In genomic region chr7:23658831-23659427, GRCh38 we compare ENCODE assay signal across 15 cellular contexts. TPM values are rescaled to one million over a fixed set of nuclear protein-coding genes. Genes with fewer than 3 reads are reported as not detected.
DNase-seq lines count a peak whose midpoint lies in the region; ATAC-seq, FAIRE-seq and TF ChIP-seq lines count a peak whose summit lies in the region.
"Had no signal": no experiment of that assay in that cellular context is flagged by ENCODE, and none has a peak within 500 bp of the region (broad histone marks: within the 10 kb centered on the region; RNA-seq: fewer than 3 reads in every experiment).

No MANE protein-coding gene starts in this region.

- H4K20me1 ChIP-seq in H1 (replicated peaks in 1 of 2; ENCODE audit: control insufficient read depth in 1 of 2, insufficient read depth in 2 of 2, low read length in 2 of 2) = no peaks in the 10 kb centered on the region
- H4K20me1 ChIP-seq in neural progenitor cell (ENCODE audit: low read depth) = no peaks in the 10 kb centered on the region

- peaks cover 2% of the 10 kb centered on the region; the same call in 1 of the 2 replicates for H3K23me2 ChIP-seq in H1 (ENCODE audit: low read depth, low read length)

- H2BK20ac ChIP-seq in H1 (ENCODE audit: low read length) = no peak overlapping the region

- peaks cover 4 to 6% of the 10 kb centered on the region in 2 experiments; a peak in 2 of 4 replicates for H3K9me3 ChIP-seq in H1 (ENCODE audit: insufficient read depth in 2 of 2, low read depth in 1 of 2, low read length in 1 of 2)
- H3K9me3 ChIP-seq in neural progenitor cell (ENCODE audit: low read depth) = no peaks in the 10 kb centered on the region
- no peaks in the 10 kb centered on the region for H3K9me3 ChIP-seq in suprapubic skin
- peaks cover 10% of the 10 kb centered on the region for H3K9me3 ChIP-seq in CD8-positive, alpha-beta T cell (ENCODE audit: low read length)

- H4K8ac ChIP-seq in H1 (ENCODE audit: extremely low read depth, insufficient read depth, low read length) = no peak overlapping the region

- intact Hi-C loops in CD8-positive, alpha-beta T cell (cut with DNase I, micrococcal nuclease) = no loop called here

- no peak overlapping the region for H3K4me3 Mint-ChIP-seq in activated T-helper 17 cell treated with anti-CD3 and anti-CD28 coated beads, Interleukin-2, amount 50 U/mL, for 72 hours
- no peak overlapping the region for H3K4me3 Mint-ChIP-seq in neural progenitor cell
- H3K4me3 Mint-ChIP-seq in CD8-positive, alpha-beta T cell = no peak overlapping the region
- H3K4me3 Mint-ChIP-seq in naive thymus-derived CD8-positive, alpha-beta T cell = no peak overlapping the region
- H3K4me3 Mint-ChIP-seq: CD4-positive, alpha-beta memory T cell; GM23338 had no signal

- TF ChIP-seq POLR2A in H1 (IDR thresholded peaks at IDR 0.05; ENCODE audit: control extremely low read depth in 1 of 2, low read depth in 2 of 2, low read length in 2 of 2) = no peak
- no peak for TF ChIP-seq POLR2A in suprapubic skin (IDR thresholded peaks at IDR 0.05)

- DNase-seq in H1 (ENCODE audit: low read depth in 1 of 2, low spot score in 2 of 2) (no peak), neural progenitor cell (ENCODE audit: low spot score) (peak; percentile 31), suprapubic skin (ENCODE audit: low spot score in 2 of 2) (no peak)
- DNase-seq in CD8-positive, alpha-beta T cell = no peak
- DNase-seq in naive thymus-derived CD8-positive, alpha-beta T cell = no peak
- DNase-seq: C1 segment of cervical spinal cord; Caco-2; CD4-positive, alpha-beta memory T cell; DMS153; DND-41; HCEC 1CT had no signal

- CTCF ChIA-PET in H1 (lab: Charles Lee; ENCODE audit: partially characterized antibody) = interaction anchor here (0.6 to 1.9 kb wide), 7 partner anchors 12 to 1951 kb away, joined by 3 to 10 read pairs (median 4); no protein-coding TSS in a partner anchor
- CTCF ChIA-PET in CD8-positive, alpha-beta T cell (lab: Charles Lee) = no interaction called here

- H3K9ac ChIP-seq in H1 (replicated peaks in 1 of 4; ENCODE audit: extremely low read depth in 1 of 4, low read depth in 3 of 4, low read length in 3 of 4) (no peak overlapping the region), neural progenitor cell (no peak overlapping the region)

- TF ChIP-seq CTCF in H1 (IDR thresholded peaks at IDR 0.05; ENCODE audit: control extremely low read depth in 1 of 3, insufficient read depth in 1 of 3, low read depth in 1 of 3, low read length in 3 of 3) = no peak
- no peak for TF ChIP-seq CTCF in neural progenitor cell (IDR thresholded peaks at IDR 0.05)
- TF ChIP-seq CTCF in suprapubic skin (IDR thresholded peaks at IDR 0.05) = no peak
- TF ChIP-seq CTCF in CD8-positive, alpha-beta T cell (IDR thresholded peaks at IDR 0.05) = no peak

- 33% methylated on average over 7 of the region's 7 CpGs; no CpG with 5 or more reads in 1 of the 2 experiments for WGBS in H1 (ENCODE audit: extremely low coverage in 1 of 2, insufficient coverage in 1 of 2, insufficient read length in 1 of 2, insufficient replicate concordance in 2 of 2, low coverage in 1 of 2, low lambda C conversion rate in 2 of 2, missing lambda C conversion rate in 1 of 2), 2 experiments
- WGBS in suprapubic skin = 88% methylated on average over 7 of the region's 7 CpGs

- no peak overlapping the region for H3K4ac ChIP-seq in H1 (replicated peaks; ENCODE audit: insufficient read length, low read depth, low read length)

- no peak for TF ChIP-seq RAD21 in H1 (IDR thresholded peaks at IDR 0.05 in 1 of 2, conservative IDR thresholded peaks at IDR 0.05 in 1 of 2; ENCODE audit: low read depth in 2 of 2, low read length in 2 of 2)

- H3K23ac ChIP-seq in H1 (ENCODE audit: insufficient read length) = no peak overlapping the region

- no peak overlapping the region for H3K18ac ChIP-seq in H1 (ENCODE audit: extremely low read depth, low read length)

- 0 out of 2 replicates have a peak overlapping the region, but pooled peaks have one; percentile 3 for H2AFZ ChIP-seq in H1 (ENCODE audit: low read length)
- H2AFZ ChIP-seq in neural progenitor cell (replicated peaks) = peak overlapping the region; percentile 59
- H2AFZ ChIP-seq: GM23338 had no signal

- no peaks in the 10 kb centered on the region for H3K36me3 Mint-ChIP-seq in activated T-helper 17 cell treated with anti-CD3 and anti-CD28 coated beads, Interleukin-2, amount 50 U/mL, for 72 hours (ENCODE audit: low read depth)
- no peaks in the 10 kb centered on the region for H3K36me3 Mint-ChIP-seq in neural progenitor cell
- H3K36me3 Mint-ChIP-seq in CD8-positive, alpha-beta T cell = no peaks in the 10 kb centered on the region
- H3K36me3 Mint-ChIP-seq in naive thymus-derived CD8-positive, alpha-beta T cell = peaks cover 0 to 25% (median 4%) of the 10 kb centered on the region in 3 donors

- peaks cover 12% of the 10 kb centered on the region for H3F3A ChIP-seq in neural progenitor cell (ENCODE audit: low read depth)

- H3K27ac ChIP-seq in H1 (ENCODE audit: low read depth, low read length) = peak overlapping the region; percentile 12; the same call in 1 of the 2 replicates
- H3K27ac ChIP-seq in neural progenitor cell = no peak overlapping the region
- no peak overlapping the region for H3K27ac ChIP-seq in suprapubic skin
- H3K27ac ChIP-seq in CD8-positive, alpha-beta T cell (ENCODE audit: low read depth, low read length) = no peak overlapping the region

- H4K91ac ChIP-seq in H1 (replicated peaks; ENCODE audit: insufficient read length, low read length) = no peak overlapping the region

- no peak overlapping the region for H2BK5ac ChIP-seq in H1 (ENCODE audit: low read depth, low read length)

- H2BK12ac ChIP-seq in H1 (ENCODE audit: low read depth, low read length) = no peak overlapping the region

- no peak overlapping the region for H4K5ac ChIP-seq in H1 (ENCODE audit: insufficient read length, low read depth, low read length)

- H3K4me2 ChIP-seq in H1 (ENCODE audit: insufficient read depth in 1 of 2, low read depth in 2 of 2, low read length in 2 of 2) (peak overlapping the region in 1 of 2 experiments; percentile 34; a peak in 1 of 4 replicates), neural progenitor cell (peak overlapping the region; percentile 54)
- H3K4me2 ChIP-seq: GM23338 had no signal

- H3K27ac Mint-ChIP-seq in activated T-helper 17 cell treated with anti-CD3 and anti-CD28 coated beads, Interleukin-2, amount 50 U/mL, for 72 hours = no peak overlapping the region
- no peak overlapping the region for H3K27ac Mint-ChIP-seq in neural progenitor cell
- H3K27ac Mint-ChIP-seq in CD8-positive, alpha-beta T cell = no peak overlapping the region
- H3K27ac Mint-ChIP-seq in naive thymus-derived CD8-positive, alpha-beta T cell = peak overlapping the region in 1 of 10 donors; percentile 44
- H3K27ac Mint-ChIP-seq: GM23338 had no signal

- no peak overlapping the region for H3K56ac ChIP-seq in H1 (replicated peaks; ENCODE audit: insufficient read length, low read depth, low read length)

- H3K79me1 ChIP-seq in H1 (ENCODE audit: low read depth, low read length) = no peaks in the 10 kb centered on the region

- no peaks in the 10 kb centered on the region for H3K27me3 Mint-ChIP-seq in activated T-helper 17 cell treated with anti-CD3 and anti-CD28 coated beads, Interleukin-2, amount 50 U/mL, for 72 hours
- peaks cover 2% of the 10 kb centered on the region for H3K27me3 Mint-ChIP-seq in neural progenitor cell (ENCODE audit: insufficient read depth, low read depth)
- no peaks in the 10 kb centered on the region for H3K27me3 Mint-ChIP-seq in CD8-positive, alpha-beta T cell (ENCODE audit: low read depth)
- H3K27me3 Mint-ChIP-seq in naive thymus-derived CD8-positive, alpha-beta T cell = peaks cover 0 to 4% (median 0%) of the 10 kb centered on the region in 5 donors
- H3K27me3 Mint-ChIP-seq: CD4-positive, alpha-beta memory T cell had no signal

- H3K79me2 ChIP-seq in H1 (ENCODE audit: control insufficient read depth in 1 of 2, insufficient read depth in 2 of 2, low read length in 2 of 2) (no peaks in the 10 kb centered on the region), neural progenitor cell (ENCODE audit: low read depth) (no peaks in the 10 kb centered on the region)

- H2AK5ac ChIP-seq in H1 (ENCODE audit: low read depth, low read length) = no peak overlapping the region

- H3K4me1 ChIP-seq in H1 (replicated peaks in 1 of 4; ENCODE audit: control insufficient read depth in 3 of 4, insufficient read depth in 4 of 4, low read length in 3 of 4) = peaks cover 6 to 16% (median 12%) of the 10 kb centered on the region in 4 experiments
- H3K4me1 ChIP-seq in neural progenitor cell = peaks cover 32% of the 10 kb centered on the region
- H3K4me1 ChIP-seq in suprapubic skin = no peaks in the 10 kb centered on the region
- no peaks in the 10 kb centered on the region for H3K4me1 ChIP-seq in CD8-positive, alpha-beta T cell (ENCODE audit: insufficient read depth, low read length)
- H3K4me1 ChIP-seq: Caco-2 had no signal

- TF ChIP-seq EP300 in H1 (IDR thresholded peaks at IDR 0.05; ENCODE audit: borderline replicate concordance in 1 of 2, low read depth in 2 of 2, low read length in 2 of 2) = 0 out of 3 replicates have a peak, but pooled peaks of 1 of the 2 experiments have one; percentile 22
- no peak for TF ChIP-seq EP300 in suprapubic skin (IDR thresholded peaks at IDR 0.05)

- H3K27me3 ChIP-seq in H1 (replicated peaks in 1 of 4; ENCODE audit: control insufficient read depth in 3 of 4, extremely low read depth in 1 of 4, insufficient read depth in 3 of 4, low read length in 3 of 4) = no peaks in the 10 kb centered on the region
- H3K27me3 ChIP-seq in neural progenitor cell = no peaks in the 10 kb centered on the region
- no peaks in the 10 kb centered on the region for H3K27me3 ChIP-seq in suprapubic skin
- no peaks in the 10 kb centered on the region for H3K27me3 ChIP-seq in CD8-positive, alpha-beta T cell (ENCODE audit: insufficient read depth, low read length)

- no peaks in the 10 kb centered on the region for H3K4me1 Mint-ChIP-seq in activated T-helper 17 cell treated with anti-CD3 and anti-CD28 coated beads, Interleukin-2, amount 50 U/mL, for 72 hours
- peaks cover 12% of the 10 kb centered on the region for H3K4me1 Mint-ChIP-seq in neural progenitor cell
- no peaks in the 10 kb centered on the region for H3K4me1 Mint-ChIP-seq in CD8-positive, alpha-beta T cell (ENCODE audit: low read depth)
- H3K4me1 Mint-ChIP-seq in naive thymus-derived CD8-positive, alpha-beta T cell = no peaks in the 10 kb centered on the region
- H3K4me1 Mint-ChIP-seq: CD4-positive, alpha-beta memory T cell had no signal

- FAIRE-seq in H1 (lab: Jason Lieb, UNC) = peak; percentile 36
- FAIRE-seq: H54 had no signal

- no peak overlapping the region for H3K14ac ChIP-seq in H1 (ENCODE audit: insufficient read length)

- peak; percentile 37 for ATAC-seq in activated T-helper 17 cell treated with anti-CD3 and anti-CD28 coated beads, Interleukin-2, amount 50 U/mL, for 72 hours (replicated peaks)
- ATAC-seq in CD8-positive, alpha-beta T cell = no peak
- ATAC-seq in naive thymus-derived CD8-positive, alpha-beta T cell = no peak
- ATAC-seq: GM23338 had no signal

- peaks cover 15% of the 10 kb centered on the region for H3K9me3 Mint-ChIP-seq in activated T-helper 17 cell treated with anti-CD3 and anti-CD28 coated beads, Interleukin-2, amount 50 U/mL, for 72 hours
- H3K9me3 Mint-ChIP-seq in neural progenitor cell = peaks cover 32% of the 10 kb centered on the region
- H3K9me3 Mint-ChIP-seq in CD8-positive, alpha-beta T cell = peaks cover 29% of the 10 kb centered on the region
- peaks cover 7 to 59% (median 32%) of the 10 kb centered on the region in 9 donors for H3K9me3 Mint-ChIP-seq in naive thymus-derived CD8-positive, alpha-beta T cell

- H3K4me3 ChIP-seq in H1 (ENCODE audit: extremely low read depth in 1 of 4, insufficient read depth in 2 of 4, low read depth in 3 of 4, low read length in 4 of 4) (no peak overlapping the region), neural progenitor cell (no peak overlapping the region), suprapubic skin (no peak overlapping the region)
- H3K4me3 ChIP-seq in CD8-positive, alpha-beta T cell (ENCODE audit: low read depth, low read length) = no peak overlapping the region
- H3K4me3 ChIP-seq: GM23338 had no signal

- no peak overlapping the region for H2BK15ac ChIP-seq in H1 (ENCODE audit: low read length)

- H2BK120ac ChIP-seq in H1 (replicated peaks; ENCODE audit: low read depth, low read length) = no peak overlapping the region

- POLR2A ChIA-PET in H1 (lab: Charles Lee; ENCODE audit: partially characterized antibody) = interaction anchor here (0.9 to 1.8 kb wide), 4 partner anchors 9 to 128 kb away, joined by 3 to 4 read pairs (median 3); partner anchors contain the start of gene FAM221A
- POLR2A ChIA-PET in CD8-positive, alpha-beta T cell (lab: Charles Lee) = no interaction called here
- POLR2A ChIA-PET in naive thymus-derived CD8-positive, alpha-beta T cell (lab: Charles Lee) = no interaction called here

- no peaks in the 10 kb centered on the region for H3K36me3 ChIP-seq in H1 (ENCODE audit: control insufficient read depth in 2 of 4, insufficient read depth in 4 of 4, low read length in 3 of 4)
- H3K36me3 ChIP-seq in neural progenitor cell = no peaks in the 10 kb centered on the region
- no peaks in the 10 kb centered on the region for H3K36me3 ChIP-seq in suprapubic skin
- no peaks in the 10 kb centered on the region for H3K36me3 ChIP-seq in CD8-positive, alpha-beta T cell (ENCODE audit: insufficient read depth, low read length)

RNA-seq across cellular contexts. Expression of gene FAM221A, which starts 21.1 kb away (rescaled TPM):
- 1 to 10 TPM; 5.9 to 8.3 TPM for total RNA-seq in activated T-helper 17 cell treated with anti-CD3 and anti-CD28 coated beads, Interleukin-2, amount 50 U/mL, for 72 hours
- total RNA-seq in H1 (2021; fragmentation: NEBNext Ultra II Directional; extraction: Animal tissue kit (Norgen Biotek cat#: 25700)) = 20.3 and 21.5 TPM in 2 replicates
- polyA plus RNA-seq in H1 (2011; rRNA removed) = 22.0 and 39.0 TPM in 2 replicates
- 36.0 TPM for polyA plus RNA-seq in H1 (2011; cell fraction: cytosol; rRNA removed)
- polyA plus RNA-seq in H1 (2011; cell fraction: nucleus; rRNA removed) = 26.5 TPM
- polyA plus RNA-seq in H1 (2012, experiment 1 of 2) = 27.0 to 32.2 TPM (median 29.5 TPM) in 4 replicates
- 9.9 TPM for polyA plus RNA-seq in H1 (2012, experiment 2 of 2)
- polyA plus RNA-seq in H1 (2013, experiment 1 of 2) = 10.4 TPM
- 9.0 TPM for polyA plus RNA-seq in H1 (2013, experiment 2 of 2)
- polyA minus RNA-seq in H1 (2011; rRNA and poly(A)+ RNA removed) = 67.4 and 71.1 TPM in 2 replicates
- polyA minus RNA-seq in H1 (2011; cell fraction: cytosol; rRNA and poly(A)+ RNA removed) = 18.8 TPM
- 30.4 TPM for polyA minus RNA-seq in H1 (2011; cell fraction: nucleus; rRNA and poly(A)+ RNA removed)
- total RNA-seq in neural progenitor cell (ENCODE audit: low replicate concordance) (26.2 and 27.2 TPM in 2 replicates), suprapubic skin (10 to 100 TPM in 2 of 4 donors, 1 to 10 TPM in 2; 4.8 to 14.6 (median 12.0) TPM)
- total RNA-seq in CD8-positive, alpha-beta T cell = 1 to 10 TPM; 2.4 to 3.0 TPM
- total RNA-seq in naive thymus-derived CD8-positive, alpha-beta T cell = 1 to 10 TPM; 7.6 to 8.0 TPM
- 1 to 10 TPM; 1.8 to 6.1 (median 5.0) TPM for polyA plus RNA-seq in naive thymus-derived CD8-positive, alpha-beta T cell

RNA-seq across cellular contexts. Expression of gene STK31, which starts 51.1 kb away (rescaled TPM):
- under 1 TPM; 0.19 to 0.52 TPM for total RNA-seq in activated T-helper 17 cell treated with anti-CD3 and anti-CD28 coated beads, Interleukin-2, amount 50 U/mL, for 72 hours
- 0.10 and 0.32 TPM in 2 replicates for total RNA-seq in H1 (2021; fragmentation: NEBNext Ultra II Directional; extraction: Animal tissue kit (Norgen Biotek cat#: 25700))
- 0.13 and 0.15 TPM in 2 replicates for polyA plus RNA-seq in H1 (2011; rRNA removed)
- 0.18 TPM for polyA plus RNA-seq in H1 (2011; cell fraction: cytosol; rRNA removed)
- 0.07 TPM for polyA plus RNA-seq in H1 (2011; cell fraction: nucleus; rRNA removed)
- 0.15 to 0.53 TPM (median 0.32 TPM) in 4 replicates for polyA plus RNA-seq in H1 (2012, experiment 1 of 2)
- polyA plus RNA-seq in H1 (2012, experiment 2 of 2) = not detected
- 0.22 TPM for polyA plus RNA-seq in H1 (2013, experiment 1 of 2)
- polyA plus RNA-seq in H1 (2013, experiment 2 of 2) = 0.13 TPM
- 0.46 and 0.57 TPM in 2 replicates for polyA minus RNA-seq in H1 (2011; rRNA and poly(A)+ RNA removed)
- not detected for polyA minus RNA-seq in H1 (2011; cell fraction: cytosol; rRNA and poly(A)+ RNA removed)
- polyA minus RNA-seq in H1 (2011; cell fraction: nucleus; rRNA and poly(A)+ RNA removed) = 1.8 TPM
- total RNA-seq in neural progenitor cell (ENCODE audit: low replicate concordance) (0.93 and 2.8 TPM in 2 replicates), suprapubic skin (1 to 10 TPM in 1 of 4 donors, under 1 TPM in 1, not detected in 2; 0.91 to 1.0 TPM)
- under 1 TPM; 0.43 to 0.44 TPM for total RNA-seq in CD8-positive, alpha-beta T cell
- total RNA-seq in naive thymus-derived CD8-positive, alpha-beta T cell = 1 to 10 TPM in 1 of 2 experiments, under 1 TPM in 1; 0.85 to 1.1 TPM
- not detected for polyA plus RNA-seq in naive thymus-derived CD8-positive, alpha-beta T cell
- polyA plus RNA-seq: BJ; CD4-positive, alpha-beta memory T cell had no signal
